8 cellular contexts compared by ENCODE assay signal in genomic region chr12:38138225-38139221, GRCh38.
DNase-seq lines count a peak whose midpoint lies in the region; ATAC-seq and TF ChIP-seq lines count a peak whose summit lies in the region.

No MANE protein-coding gene starts in this region.

- H3K4me3 ChIP-seq in HL-60 (replicated peaks; ENCODE audit: insufficient read depth, low read length) (peak overlapping the region; percentile 49), Panc1 (ENCODE audit: low read depth in 2 of 2, low read length in 2 of 2) (peak overlapping the region; percentile 51 to 72), fibroblast of villous mesenchyme (ENCODE audit: low read depth, low read length) (peak overlapping the region; percentile 35), neuron (ENCODE audit: low read length) (no peak overlapping the region)

- H2AFZ ChIP-seq in neuron (ENCODE audit: low read depth, low read length): peak overlapping the region; percentile 78

- intact Hi-C loops in Panc1 (cut with micrococcal nuclease; ENCODE audit: unreplicated experiment): loop anchor here (1.0 to 5.0 kb wide), 2 partner anchors 86 to 178 kb away; partner anchors contain the start of gene ALG10B
- intact Hi-C loops in activated T-helper 2 cell treated with anti-CD3 and anti-CD28 coated beads, Interferon-gamma antibody, Interleukin-2, Interleukin-4, amounts not matched to agents 10 μg/mL and 5 μg/mL and 100 μg/mL, durations not matched to agents 14 hours and 24 hours and 36 hours (cut with micrococcal nuclease): loop anchor here (1.0 to 5.0 kb wide), 2 partner anchors 178 to 769 kb away; partner anchors contain the start of genes ALG10B and CPNE8

- no peaks in the 10 kb centered on the region for H3K36me3 ChIP-seq in Panc1 (ENCODE audit: control insufficient read depth, insufficient read depth, low read length)
- no peaks in the 10 kb centered on the region for H3K36me3 ChIP-seq in neuron (ENCODE audit: insufficient read depth, low read length)

- H3K27ac Mint-ChIP-seq in activated T-helper 2 cell treated with anti-CD3 and anti-CD28 coated beads, Interferon-gamma antibody, Interleukin-2, Interleukin-4, amounts not matched to agents 10 μg/mL and 5 μg/mL and 100 μg/mL, durations not matched to agents 14 hours and 24 hours and 36 hours: no peak overlapping the region

- CTCF ChIA-PET in Panc1 (lab: Charles Lee): interaction anchor here (0.6 to 0.9 kb wide), 10 partner anchors 13 to 1118 kb away, joined by 3 to 7 read pairs (median 3); partner anchors contain the start of gene ALG10B

- in situ Hi-C loops in Panc1 (cut with HindIII; ENCODE audit: low pct_unique_long_range_greater_than_20kb, low sequenced_read_pairs): no loop called here

- no TSS peak for BruUV-seq in Panc1 (replicated peaks; lab: Mats Ljungman, UMichigan)

- peaks cover 8% of the 10 kb centered on the region for H3K4me1 Mint-ChIP-seq in activated T-helper 2 cell treated with anti-CD3 and anti-CD28 coated beads, Interferon-gamma antibody, Interleukin-2, Interleukin-4, amounts not matched to agents 10 μg/mL and 5 μg/mL and 100 μg/mL, durations not matched to agents 14 hours and 24 hours and 36 hours (ENCODE audit: low read depth)

- H3K9me3 ChIP-seq in Panc1 (ENCODE audit: control insufficient read depth, insufficient read depth, low read depth, low read length) (no peaks in the 10 kb centered on the region), neuron (ENCODE audit: low read length) (no peaks in the 10 kb centered on the region)

- peak overlapping the region; percentile 78 for H3K4me3 Mint-ChIP-seq in activated T-helper 2 cell treated with anti-CD3 and anti-CD28 coated beads, Interferon-gamma antibody, Interleukin-2, Interleukin-4, amounts not matched to agents 10 μg/mL and 5 μg/mL and 100 μg/mL, durations not matched to agents 14 hours and 24 hours and 36 hours (ENCODE audit: low read depth)

- H3K4me1 ChIP-seq in Panc1 (ENCODE audit: control insufficient read depth, insufficient read depth, low read length) (no peaks in the 10 kb centered on the region), neuron (ENCODE audit: insufficient read depth, low read length) (peaks cover 1% of the 10 kb centered on the region)

- H3K27ac ChIP-seq in HL-60 (replicated peaks): no peak overlapping the region
- no peak overlapping the region; the same call in 1 of the 2 replicates for H3K27ac ChIP-seq in Panc1 (ENCODE audit: low read length)

- TF ChIP-seq CTCF in HL-60 (IDR thresholded peaks at IDR 0.05; ENCODE audit: insufficient read depth, low read length) (peak; percentile 95), Panc1 (IDR thresholded peaks at IDR 0.05) (peak; percentile 92), fibroblast of villous mesenchyme (IDR thresholded peaks at IDR 0.05; ENCODE audit: insufficient read depth, low read depth, low read length) (peak; percentile 94)

- ATAC-seq in GM18909 (IDR thresholded peaks at IDR 0.05; ENCODE audit: poor library complexity, unreplicated experiment) (peak; percentile 78), Panc1 (peak; percentile 85)

- H3K27me3 Mint-ChIP-seq in activated T-helper 2 cell treated with anti-CD3 and anti-CD28 coated beads, Interferon-gamma antibody, Interleukin-2, Interleukin-4, amounts not matched to agents 10 μg/mL and 5 μg/mL and 100 μg/mL, durations not matched to agents 14 hours and 24 hours and 36 hours (ENCODE audit: low read depth): no peaks in the 10 kb centered on the region

- no peaks in the 10 kb centered on the region for H3K36me3 Mint-ChIP-seq in activated T-helper 2 cell treated with anti-CD3 and anti-CD28 coated beads, Interferon-gamma antibody, Interleukin-2, Interleukin-4, amounts not matched to agents 10 μg/mL and 5 μg/mL and 100 μg/mL, durations not matched to agents 14 hours and 24 hours and 36 hours (ENCODE audit: low read depth)

- H3K9me3 Mint-ChIP-seq in activated T-helper 2 cell treated with anti-CD3 and anti-CD28 coated beads, Interferon-gamma antibody, Interleukin-2, Interleukin-4, amounts not matched to agents 10 μg/mL and 5 μg/mL and 100 μg/mL, durations not matched to agents 14 hours and 24 hours and 36 hours: no peaks in the 10 kb centered on the region

- POLR2A ChIA-PET in Panc1 (lab: Charles Lee): no interaction called here

- H3K27me3 ChIP-seq in HL-60 (ENCODE audit: insufficient read depth, poor library complexity, severe bottlenecking): no peaks in the 10 kb centered on the region
- H3K27me3 ChIP-seq in Panc1 (ENCODE audit: control insufficient read depth, insufficient read depth, low read length): no peaks in the 10 kb centered on the region
- no peaks in the 10 kb centered on the region for H3K27me3 ChIP-seq in neuron (ENCODE audit: insufficient read depth, low read length)

- peak in 11 of 14 donors; percentile 21 to 67 (median 40) for DNase-seq in C1 segment of cervical spinal cord (lab: John Stamatoyannopoulos, UW)
- peak; percentile 35 to 55 for DNase-seq in HL-60 (ENCODE audit: low read depth in 1 of 2, low spot score in 1 of 2)
- peak; percentile 91 for DNase-seq in Panc1 (ENCODE audit: low read depth, low spot score)
- DNase-seq in activated T-helper 2 cell treated with anti-CD3 and anti-CD28 coated beads, Interferon-gamma antibody, Interleukin-2, Interleukin-4, amounts not matched to agents 10 μg/mL and 5 μg/mL and 100 μg/mL, durations not matched to agents 14 hours and 24 hours and 36 hours (ENCODE audit: low spot score): peak; percentile 26
- DNase-seq in fibroblast of villous mesenchyme (ENCODE audit: low read depth): peak; percentile 56
- peak; percentile 97 for DNase-seq in superior temporal gyrus (ENCODE audit: extremely low spot score)

Comparison
In these comparisons a context has a peak if more than half of its experiments do, and no peak if none do; other contexts are left out.
1. DNase-seq: peak in every context shown above with its lines; median percentile 97 in superior temporal gyrus; 91 in Panc1; 56 in fibroblast of villous mesenchyme; 45 in HL-60; 40 in C1 segment of cervical spinal cord; 26 in activated T-helper 2 cell treated with anti-CD3 and anti-CD28 coated beads, Interferon-gamma antibody, Interleukin-2, Interleukin-4, amounts not matched to agents 10 μg/mL and 5 μg/mL and 100 μg/mL, durations not matched to agents 14 hours and 24 hours and 36 hours.